Comparison of ENCODE assay signal across 23 cellular contexts in genomic region chr1:44791364-44791801, GRCh38. TPM values are rescaled to one million over a fixed set of nuclear protein-coding genes. Genes with fewer than 3 reads are reported as not detected.
DNase-seq lines count a peak whose midpoint lies in the region; ATAC-seq, FAIRE-seq and TF ChIP-seq lines count a peak whose summit lies in the region.
"Had no signal": no experiment of that assay in that cellular context is flagged by ENCODE, and none has a peak within 500 bp of the region (broad histone marks: within the 10 kb centered on the region; RNA-seq: fewer than 3 reads in every experiment).

No MANE protein-coding gene starts in this region.

- CTCF ChIA-PET in Calu3 (lab: Charles Lee) = no interaction called here

- H3K4me3 Mint-ChIP-seq in neural progenitor cell = peak overlapping the region; percentile 35
- no peak overlapping the region for H3K4me3 Mint-ChIP-seq in Calu3 (ENCODE audit: low read depth, unreplicated experiment)
- H3K4me3 Mint-ChIP-seq: activated CD4-positive, alpha-beta T cell treated with anti-CD3 and anti-CD28 coated beads, Interleukin-2, amount 10 ng/mL, durations not matched to agents 7 days and 5 days had no signal

- H3K4me1 ChIP-seq in neural progenitor cell = peaks cover 10% of the 10 kb centered on the region

- H3K9me3 Mint-ChIP-seq in neural progenitor cell (no peaks in the 10 kb centered on the region), Calu3 (ENCODE audit: low read depth, unreplicated experiment) (no peaks in the 10 kb centered on the region)
- H3K9me3 Mint-ChIP-seq: activated CD4-positive, alpha-beta T cell treated with anti-CD3 and anti-CD28 coated beads, Interleukin-2, amount 10 ng/mL, durations not matched to agents 7 days and 5 days had no signal

- H3K36me3 ChIP-seq in bronchial epithelial cell (ENCODE audit: control insufficient read depth, insufficient read depth, low read length) (no peaks in the 10 kb centered on the region), neural progenitor cell (no peaks in the 10 kb centered on the region)
- H3K36me3 ChIP-seq: BLaER1, neutrophil had no signal

- no peaks in the 10 kb centered on the region for H4K20me1 ChIP-seq in neural progenitor cell (ENCODE audit: low read depth)
- H4K20me1 ChIP-seq: BLaER1 had no signal

- intact Hi-C loops in Calu3 (cut with micrococcal nuclease; ENCODE audit: unreplicated experiment) = loop anchor here (5.0 kb wide), 2 partner anchors 221 to 511 kb away; partner anchors contain the start of genes HECTD3 and UROD

- H3K4me3 ChIP-seq in bronchial epithelial cell (ENCODE audit: low read depth, low read length) = no peak overlapping the region
- H3K4me3 ChIP-seq in neural progenitor cell = no peak overlapping the region
- H3K4me3 ChIP-seq: BLaER1, SK-N-MC had no signal

- H3K27ac Mint-ChIP-seq in neural progenitor cell = no peak overlapping the region
- H3K27ac Mint-ChIP-seq in Calu3 (ENCODE audit: unreplicated experiment) = no peak overlapping the region
- H3K27ac Mint-ChIP-seq: activated CD4-positive, alpha-beta T cell treated with anti-CD3 and anti-CD28 coated beads, Interleukin-2, amount 10 ng/mL, durations not matched to agents 7 days and 5 days had no signal

- peaks cover 24% of the 10 kb centered on the region for H3F3A ChIP-seq in neural progenitor cell (ENCODE audit: low read depth)

- H3K4me1 Mint-ChIP-seq in neural progenitor cell = peaks cover 17% of the 10 kb centered on the region
- H3K4me1 Mint-ChIP-seq in Calu3 (ENCODE audit: low read depth, unreplicated experiment) = peaks cover 8% of the 10 kb centered on the region

- H3K36me3 Mint-ChIP-seq in neural progenitor cell (no peaks in the 10 kb centered on the region), Calu3 (ENCODE audit: insufficient read depth, unreplicated experiment) (no peaks in the 10 kb centered on the region)

- H3K79me2 ChIP-seq in neural progenitor cell (ENCODE audit: low read depth) = no peaks in the 10 kb centered on the region

- H3K27me3 Mint-ChIP-seq in neural progenitor cell (ENCODE audit: insufficient read depth, low read depth) (peaks cover 3% of the 10 kb centered on the region), Calu3 (ENCODE audit: unreplicated experiment) (no peaks in the 10 kb centered on the region)
- H3K27me3 Mint-ChIP-seq: activated CD4-positive, alpha-beta T cell treated with anti-CD3 and anti-CD28 coated beads, Interleukin-2, amount 10 ng/mL, durations not matched to agents 7 days and 5 days had no signal

- FAIRE-seq in bronchial epithelial cell (lab: Jason Lieb, UNC) = peak; percentile 96
- FAIRE-seq: GM19239 had no signal

- no peaks in the 10 kb centered on the region for H3K9me3 ChIP-seq in neural progenitor cell (ENCODE audit: low read depth)
- H3K9me3 ChIP-seq: BLaER1, neutrophil had no signal

- TF ChIP-seq CTCF in bronchial epithelial cell (IDR thresholded peaks at IDR 0.05; ENCODE audit: insufficient read depth, low read length, severe bottlenecking) (no peak), neural progenitor cell (IDR thresholded peaks at IDR 0.05) (no peak), Calu3 (IDR thresholded peaks at IDR 0.05; ENCODE audit: unreplicated experiment) (no peak)

- ATAC-seq in HG03571 (IDR thresholded peaks at IDR 0.05; ENCODE audit: unreplicated experiment) (no peak), HG02759 (IDR thresholded peaks at IDR 0.05; ENCODE audit: unreplicated experiment) (no peak)

- H3K27ac ChIP-seq in neural progenitor cell = no peak overlapping the region
- H3K27ac ChIP-seq: BLaER1, neutrophil, SK-N-MC, VCaP had no signal

- no peaks in the 10 kb centered on the region for H3K27me3 ChIP-seq in bronchial epithelial cell (ENCODE audit: control insufficient read depth, insufficient read depth, low read length)
- H3K27me3 ChIP-seq in neural progenitor cell = peaks cover 12% of the 10 kb centered on the region
- H3K27me3 ChIP-seq: BLaER1, neutrophil had no signal

- H3K9ac ChIP-seq in neural progenitor cell = no peak overlapping the region
- H3K9ac ChIP-seq: BLaER1 had no signal

- no TSS peak for BruUV-seq in Calu3 (replicated peaks; lab: Mats Ljungman, UMichigan)

- DNase-seq in ELF-1 (ENCODE audit: low read depth, low spot score) (peak; percentile 42), bronchial epithelial cell (ENCODE audit: low read depth) (no peak), neural progenitor cell (ENCODE audit: low spot score) (no peak), Calu3 (no peak)
- DNase-seq: ACHN; activated CD4-positive, alpha-beta T cell treated with anti-CD3 and anti-CD28 coated beads, Interleukin-2, amount 10 ng/mL, durations not matched to agents 7 days and 5 days; activated CD8-positive, alpha-beta memory T cell treated with anti-CD3 and anti-CD28 coated beads, Interleukin-2, amount 50 U/mL, for 4 hours; COR-L47; effector CD4-positive, alpha-beta T cell; erythroblast; KBM-7; NCI-H1694; NCI-H526 treated with DMSO at 0.1 percent for 48 hours; RPMI8226 had no signal

- no peak overlapping the region for H2AFZ ChIP-seq in neural progenitor cell (replicated peaks)

- no peak overlapping the region for H3K4me2 ChIP-seq in neural progenitor cell
- H3K4me2 ChIP-seq: BLaER1 had no signal

RNA-seq across cellular contexts. Expression of gene BEST4, which starts 3.4 kb away (rescaled TPM):
- total RNA-seq in bronchial epithelial cell (0.13 TPM in 1 of 2 replicates, not detected in the other), neural progenitor cell (ENCODE audit: low replicate concordance) (0.65 and 0.84 TPM in 2 replicates), Calu3 (2022) (0.40 TPM in 1 of 2 replicates, not detected in the other)
- total RNA-seq: urinary bladder had no signal

RNA-seq across cellular contexts. Expression of gene PLK3, which starts 8.8 kb away (rescaled TPM):
- total RNA-seq in bronchial epithelial cell (14.2 and 19.5 TPM in 2 replicates), neural progenitor cell (ENCODE audit: low replicate concordance) (2.2 and 6.6 TPM in 2 replicates), Calu3 (2022) (15.6 and 17.8 TPM in 2 replicates)

RNA-seq across cellular contexts. Expression of gene DYNLT4, which starts 15.8 kb away (rescaled TPM):
- not detected in 2 replicates for total RNA-seq in bronchial epithelial cell
- not detected in 2 replicates for total RNA-seq in neural progenitor cell (ENCODE audit: low replicate concordance)
- 0.66 and 0.69 TPM in 2 replicates for total RNA-seq in Calu3 (2022)
- total RNA-seq: cerebellum, urinary bladder had no signal

RNA-seq across cellular contexts. Expression of gene RPS8, which starts 16.0 kb away (rescaled TPM):
- total RNA-seq in bronchial epithelial cell (2,098 and 3,387 TPM in 2 replicates), neural progenitor cell (ENCODE audit: low replicate concordance) (3,812 and 4,281 TPM in 2 replicates), Calu3 (2022) (965 and 1,104 TPM in 2 replicates)

RNA-seq across cellular contexts. Expression of gene BTBD19, which starts 16.9 kb away (rescaled TPM):
- total RNA-seq in bronchial epithelial cell = 0.53 and 0.77 TPM in 2 replicates
- 1.4 and 1.7 TPM in 2 replicates for total RNA-seq in neural progenitor cell (ENCODE audit: low replicate concordance)
- total RNA-seq in Calu3 (2022) = 5.2 and 5.9 TPM in 2 replicates
